Comparison of ENCODE assay signal across 12 cellular contexts in genomic region chr12:953776-954175, GRCh38. TPM values are rescaled to one million over a fixed set of nuclear protein-coding genes. Genes with fewer than 3 reads are reported as not detected.
DNase-seq lines count a peak whose midpoint lies in the region; ATAC-seq and TF ChIP-seq lines count a peak whose summit lies in the region.
"Had no signal": no experiment of that assay in that cellular context is flagged by ENCODE, and none has a peak within 500 bp of the region (broad histone marks: within the 10 kb centered on the region; RNA-seq: fewer than 3 reads in every experiment).

No MANE protein-coding gene starts in this region.

- H3K4me3 ChIP-seq in Panc1 (ENCODE audit: low read depth in 2 of 2, low read length in 2 of 2), result no peak overlapping the region
- H3K4me3 ChIP-seq in esophagus squamous epithelium, result no peak overlapping the region
- no peak overlapping the region for H3K4me3 ChIP-seq in ascending aorta
- no peak overlapping the region for H3K4me3 ChIP-seq in colonic mucosa
- H3K4me3 ChIP-seq: vagina had no signal

- no TSS peak for BruUV-seq in Panc1 (replicated peaks; lab: Mats Ljungman, UMichigan)

- CTCF ChIA-PET in Panc1 (lab: Charles Lee), result no interaction called here

- no peak for ATAC-seq in Panc1

- DNase-seq in AG08396 (ENCODE audit: low spot score) (peak; percentile 35), HCEC 1CT (peak; percentile 76), Panc1 (ENCODE audit: low read depth, low spot score) (no peak), erythroblast (lab: John Stamatoyannopoulos, UW) (peak; percentile 52 to 81), esophagus squamous epithelium (lab: John Stamatoyannopoulos, UW) (no peak), activated gamma-delta T cell (lab: John Stamatoyannopoulos, UW) (no peak), ascending aorta (ENCODE audit: low spot score in 2 of 2) (no peak), colonic mucosa (no peak)
- DNase-seq: central memory CD4-positive, alpha-beta T cell; nucleus accumbens; RPMI8226 had no signal

- in situ Hi-C loops in Panc1 (cut with HindIII; ENCODE audit: low pct_unique_long_range_greater_than_20kb, low sequenced_read_pairs), result no loop called here

- TF ChIP-seq CTCF in Panc1 (IDR thresholded peaks at IDR 0.05) (no peak), esophagus squamous epithelium (IDR thresholded peaks at IDR 0.05) (no peak), ascending aorta (IDR thresholded peaks at IDR 0.05) (no peak), colonic mucosa (IDR thresholded peaks at IDR 0.05) (no peak)

- H3K4me1 ChIP-seq in Panc1 (ENCODE audit: control insufficient read depth, insufficient read depth, low read length), result peaks cover 5% of the 10 kb centered on the region; the same call in 1 of the 2 replicates
- H3K4me1 ChIP-seq in esophagus squamous epithelium, result peaks cover 3 to 25% (median 8%) of the 10 kb centered on the region in 3 donors
- H3K4me1 ChIP-seq in ascending aorta, result no peaks in the 10 kb centered on the region
- H3K4me1 ChIP-seq in colonic mucosa, result no peaks in the 10 kb centered on the region

- H3K9ac ChIP-seq in colonic mucosa (ENCODE audit: low read depth in 2 of 2, low read length in 2 of 2), result no peak overlapping the region

- 51 to 52% methylated on average over 7 of the region's 7 CpGs for WGBS in esophagus squamous epithelium, 2 donors

- intact Hi-C loops in Panc1 (cut with micrococcal nuclease; ENCODE audit: unreplicated experiment), result no loop called here
- intact Hi-C loops in esophagus squamous epithelium (cut with DNase I), result loop anchor here (10.0 kb wide), 1 partner anchor 389 kb away; no protein-coding TSS in a partner anchor
- intact Hi-C loops in ascending aorta (cut with DNase I), result loop anchor here (5.0 kb wide), 2 partner anchors 139 to 639 kb away; partner anchors contain the start of gene FBXL14
- intact Hi-C loops in colonic mucosa (cut with DNase I), result loop anchor here (5.0 to 10.0 kb wide), 3 partner anchors 139 to 386 kb away; no protein-coding TSS in a partner anchor

- H3K9me3 ChIP-seq in Panc1 (ENCODE audit: control insufficient read depth, insufficient read depth, low read depth, low read length) (no peaks in the 10 kb centered on the region), esophagus squamous epithelium (no peaks in the 10 kb centered on the region), ascending aorta (no peaks in the 10 kb centered on the region), colonic mucosa (no peaks in the 10 kb centered on the region)
- H3K9me3 ChIP-seq: vagina had no signal

- H3K27ac ChIP-seq in Panc1 (ENCODE audit: low read length), result peak overlapping the region; percentile 73
- H3K27ac ChIP-seq in esophagus squamous epithelium, result peak overlapping the region in 1 of 4 donors; percentile 5
- H3K27ac ChIP-seq in ascending aorta, result no peak overlapping the region
- no peak overlapping the region for H3K27ac ChIP-seq in colonic mucosa
- H3K27ac ChIP-seq: vagina had no signal

- H3K27me3 ChIP-seq in Panc1 (ENCODE audit: control insufficient read depth, insufficient read depth, low read length), result no peaks in the 10 kb centered on the region
- no peaks in the 10 kb centered on the region for H3K27me3 ChIP-seq in esophagus squamous epithelium
- no peaks in the 10 kb centered on the region for H3K27me3 ChIP-seq in ascending aorta
- H3K27me3 ChIP-seq in colonic mucosa, result no peaks in the 10 kb centered on the region
- H3K27me3 ChIP-seq: vagina had no signal

- POLR2A ChIA-PET in Panc1 (lab: Charles Lee), result interaction anchor here (0.6 kb wide), 1 partner anchor 139 kb away, joined by 4 read pairs; no protein-coding TSS in a partner anchor

- H3K36me3 ChIP-seq in Panc1 (ENCODE audit: control insufficient read depth, insufficient read depth, low read length) (no peaks in the 10 kb centered on the region; the same call in 1 of the 2 replicates), esophagus squamous epithelium (no peaks in the 10 kb centered on the region), ascending aorta (no peaks in the 10 kb centered on the region), colonic mucosa (no peaks in the 10 kb centered on the region)
- H3K36me3 ChIP-seq: vagina had no signal

- TF ChIP-seq POLR2A in erythroblast (IDR thresholded peaks at IDR 0.05; ENCODE audit: low read length) (no peak), esophagus squamous epithelium (IDR thresholded peaks at IDR 0.05) (no peak)

RNA-seq across cellular contexts. Expression of gene RAD52, which starts 4.3 kb away (rescaled TPM):
- total RNA-seq in Panc1 (2021; ENCODE audit: unreplicated experiment) (15.8 TPM), esophagus squamous epithelium (1 to 10 TPM; 6.2 to 8.0 (median 7.5) TPM), ascending aorta (175 TPM), colonic mucosa (10 to 100 TPM; 19.4 to 28.8 TPM)
- polyA plus RNA-seq in Panc1 (2012; ENCODE audit: insufficient read length), result 16.4 TPM

RNA-seq across cellular contexts. Expression of gene ERC1, which starts 37.2 kb away (rescaled TPM):
- total RNA-seq in Panc1 (2021; ENCODE audit: unreplicated experiment), result 40.4 TPM
- polyA plus RNA-seq in Panc1 (2012; ENCODE audit: insufficient read length), result 17.8 TPM
- total RNA-seq in esophagus squamous epithelium, result 10 to 100 TPM; 19.0 to 50.7 (median 37.5) TPM
- total RNA-seq in ascending aorta, result 41.4 TPM
- total RNA-seq in colonic mucosa, result 10 to 100 TPM; 26.9 to 41.9 TPM

Comparison
In these comparisons a context has a peak if more than half of its experiments do, and no peak if none do; other contexts are left out.
1. DNase-seq: peak in AG08396 (single experiment), HCEC 1CT (single experiment) and erythroblast (2 of 2); none in Panc1 (single experiment), esophagus squamous epithelium (single experiment), activated gamma-delta T cell (single experiment), ascending aorta (0 of 2) and colonic mucosa (single experiment).